In genomic region chr6:3612341-3613041, GRCh38 we compare ENCODE assay signal across 11 cellular contexts.
DNase-seq lines count a peak whose midpoint lies in the region; ATAC-seq and TF ChIP-seq lines count a peak whose summit lies in the region.
"Had no signal": no experiment of that assay in that cellular context is flagged by ENCODE, and none has a peak within 500 bp of the region (broad histone marks: within the 10 kb centered on the region; RNA-seq: fewer than 3 reads in every experiment).

No MANE protein-coding gene starts in this region.

- no peak overlapping the region for H2AK5ac ChIP-seq in neuronal stem cell (ENCODE audit: low read depth, low read length)

- H3K79me1 ChIP-seq in neuronal stem cell (ENCODE audit: low read depth, low read length): no peaks in the 10 kb centered on the region

- no peak overlapping the region for H3K4me3 Mint-ChIP-seq in brain

- H3K4me1 Mint-ChIP-seq in brain: peaks cover 44% of the 10 kb centered on the region

- no CpG with 5 or more reads among the region's 8 CpGs for WGBS in neuronal stem cell (ENCODE audit: extremely low coverage in 2 of 2, insufficient read length in 2 of 2, insufficient replicate concordance in 1 of 2), 2 donors

- ATAC-seq in HG02763 (IDR thresholded peaks at IDR 0.05; ENCODE audit: unreplicated experiment): no peak
- no peak for ATAC-seq in HG03521 (IDR thresholded peaks at IDR 0.05; ENCODE audit: unreplicated experiment)
- ATAC-seq: left lung had no signal

- H3K36me3 ChIP-seq in neuronal stem cell (replicated peaks in 1 of 2; ENCODE audit: control insufficient read depth in 2 of 2, insufficient read depth in 2 of 2, low read length in 2 of 2): no peaks in the 10 kb centered on the region
- H3K36me3 ChIP-seq: left lung, stomach had no signal

- no peak overlapping the region for H3K23ac ChIP-seq in neuronal stem cell (ENCODE audit: low read depth, low read length, poor library complexity)

- H3K18ac ChIP-seq in neuronal stem cell (ENCODE audit: low read length): no peak overlapping the region

- H2BK12ac ChIP-seq in neuronal stem cell (ENCODE audit: low read length): no peak overlapping the region

- no peak overlapping the region for H3K4me3 ChIP-seq in neuronal stem cell (ENCODE audit: low read length in 2 of 2)
- H3K4me3 ChIP-seq: left lung, stomach had no signal

- H3K9ac ChIP-seq in neuronal stem cell (ENCODE audit: low read depth, low read length, poor library complexity): no peak overlapping the region

- DNase-seq in EH (ENCODE audit: low read depth): peak; percentile 96
- DNase-seq in NCI-H2171 treated with DMSO at 0.1 percent for 48 hours (lab: John Stamatoyannopoulos, UW): peak; percentile 88
- DNase-seq in neuronal stem cell (ENCODE audit: low spot score): no peak
- no peak for DNase-seq in mesenteric fat pad (ENCODE audit: low spot score)
- DNase-seq in activated naive CD4-positive, alpha-beta T cell (lab: John Stamatoyannopoulos, UW): no peak
- DNase-seq: activated effector memory CD4-positive, alpha-beta T cell treated with Interleukin-2 at 50 U/mL for 16 hours; left lung; stomach had no signal

- no peaks in the 10 kb centered on the region for H3K36me3 Mint-ChIP-seq in brain

- no peaks in the 10 kb centered on the region for H3K9me3 ChIP-seq in neuronal stem cell (replicated peaks in 1 of 2; ENCODE audit: control insufficient read depth in 2 of 2, insufficient read depth in 1 of 2, low read depth in 1 of 2, low read length in 2 of 2)
- H3K9me3 ChIP-seq: left lung, stomach had no signal

- no peak overlapping the region for H2BK15ac ChIP-seq in neuronal stem cell (ENCODE audit: low read length)

- no peak overlapping the region for H2BK120ac ChIP-seq in neuronal stem cell (ENCODE audit: low read depth, low read length)

- H3K4me1 ChIP-seq in neuronal stem cell (ENCODE audit: control insufficient read depth in 2 of 2, insufficient read depth in 1 of 2, low read depth in 1 of 2, low read length in 2 of 2): peaks cover 5 to 6% of the 10 kb centered on the region in 2 donors
- H3K4me1 ChIP-seq: left lung, stomach had no signal

- peaks cover 0 to 6% (median 0%) of the 10 kb centered on the region in 3 experiments for H3K27me3 ChIP-seq in neuronal stem cell (ENCODE audit: control insufficient read depth in 3 of 3, insufficient read depth in 3 of 3, low read depth in 1 of 3, low read length in 3 of 3)
- H3K27me3 ChIP-seq: left lung had no signal

- no peak overlapping the region for H3K4ac ChIP-seq in neuronal stem cell (ENCODE audit: low read length)

- H4K91ac ChIP-seq in neuronal stem cell (ENCODE audit: low read depth, low read length, poor library complexity): no peak overlapping the region

- TF ChIP-seq CTCF in brain (conservative IDR thresholded peaks at IDR 0.05): no peak

- H3K27ac Mint-ChIP-seq in brain: peak overlapping the region; percentile 21 to 74 (median 35)

- H3K9me3 Mint-ChIP-seq in brain: peaks cover 0 to 9% (median 0%) of the 10 kb centered on the region in 5 experiments

- no peak overlapping the region for H3K14ac ChIP-seq in neuronal stem cell (ENCODE audit: low read length)

- no peak overlapping the region for H3K4me2 ChIP-seq in neuronal stem cell (ENCODE audit: insufficient read depth, low read length, poor library complexity, severe bottlenecking)

- H2AFZ ChIP-seq in neuronal stem cell (ENCODE audit: low read length): peak overlapping the region; percentile 0

- no peaks in the 10 kb centered on the region for H3K27me3 Mint-ChIP-seq in brain

- no peak overlapping the region for H3K27ac ChIP-seq in neuronal stem cell (replicated peaks; ENCODE audit: low read length)
- H3K27ac ChIP-seq: left lung, stomach had no signal

- H2BK5ac ChIP-seq in neuronal stem cell (ENCODE audit: low read length): no peak overlapping the region

- H4K8ac ChIP-seq in neuronal stem cell (ENCODE audit: low read depth, low read length): no peak overlapping the region

Comparison
In these comparisons a context has a peak if more than half of its experiments do, and no peak if none do; other contexts are left out.
1. DNase-seq: peak in EH (single experiment) and NCI-H2171 treated with DMSO at 0.1 percent for 48 hours (single experiment); none in neuronal stem cell (single experiment), mesenteric fat pad (single experiment) and activated naive CD4-positive, alpha-beta T cell (0 of 4).